In the genomic region with DNA sequence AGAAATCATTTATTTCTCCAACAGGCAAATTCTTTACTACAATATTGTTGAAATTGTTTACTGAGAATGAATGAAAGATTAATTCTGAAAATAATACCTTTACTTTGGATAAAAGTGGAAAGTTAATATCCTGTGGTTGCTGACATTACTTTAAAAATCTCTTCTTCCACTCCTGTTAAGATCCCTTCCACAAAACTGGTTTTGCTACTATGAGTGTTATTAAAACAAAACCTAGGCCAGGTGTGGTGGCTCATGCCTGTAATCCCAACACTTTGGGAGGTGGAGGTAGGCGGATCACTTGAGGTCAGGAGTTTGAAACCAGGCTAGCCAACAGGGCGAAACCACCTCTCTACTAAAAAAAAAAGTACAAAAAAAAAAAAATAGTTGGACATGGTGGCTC, we compare ENCODE assay signal across 17 cellular contexts.
DNase-seq lines count a peak whose midpoint lies in the region; ATAC-seq and TF ChIP-seq lines count a peak whose summit lies in the region.
"Had no signal": no experiment of that assay in that cellular context is flagged by ENCODE, and none has a peak within 500 bp of the region (broad histone marks: within the 10 kb centered on the region; RNA-seq: fewer than 3 reads in every experiment).

No MANE protein-coding gene starts in this region.

- H3K27me3 ChIP-seq in left lung: no peaks in the 10 kb centered on the region

- peak; percentile 10 for ATAC-seq in left lung
- ATAC-seq: CD8-positive, alpha-beta T cell had no signal

- peak; percentile 50 for DNase-seq in DMS79 treated with DMSO at 0.1 percent for 48 hours (lab: John Stamatoyannopoulos, UW)
- no peak for DNase-seq in DMS79 (lab: John Stamatoyannopoulos, UW)
- peak; percentile 36 for DNase-seq in DMS53 (lab: John Stamatoyannopoulos, UW)
- peak; percentile 53 for DNase-seq in epithelial cell of esophagus (ENCODE audit: low read depth)
- no peak for DNase-seq in left lung
- no peak for DNase-seq in NCI-H526 (lab: John Stamatoyannopoulos, UW)
- DNase-seq in GM20000 (ENCODE audit: low spot score): no peak
- no peak for DNase-seq in iPS-NIHi11 (ENCODE audit: low spot score)
- DNase-seq: Caco-2; CD8-positive, alpha-beta T cell; Karpas-422; NCI-H1417 treated with DMSO at 0.1 percent for 48 hours; NCI-H187; NCI-H526 treated with DMSO at 0.1 percent for 48 hours had no signal

- H3K36me3 ChIP-seq in left lung: no peaks in the 10 kb centered on the region

- no peaks in the 10 kb centered on the region for H3K4me1 ChIP-seq in left lung

- TF ChIP-seq CTCF in epithelial cell of esophagus (IDR thresholded peaks at IDR 0.05; ENCODE audit: insufficient read depth, low read depth, low read length, missing control alignments): no peak
- TF ChIP-seq CTCF in left lung (IDR thresholded peaks at IDR 0.05): no peak
- TF ChIP-seq CTCF in GM20000 (IDR thresholded peaks at IDR 0.05; ENCODE audit: extremely low read depth, missing control alignments): no peak

- intact Hi-C loops in left lung (cut with DNase I): no loop called here

- H3K9me3 ChIP-seq in left lung: no peaks in the 10 kb centered on the region
- H3K9me3 ChIP-seq: Caco-2 had no signal

- no peak overlapping the region for H3K4me3 ChIP-seq in epithelial cell of esophagus (ENCODE audit: low read length)
- no peak overlapping the region for H3K4me3 ChIP-seq in left lung

- no peak overlapping the region for H3K27ac ChIP-seq in left lung
- H3K27ac ChIP-seq: 22Rv1, C4-2B, RWPE1 had no signal

Comparison
In these comparisons a context has a peak if more than half of its experiments do, and no peak if none do; other contexts are left out.
1. DNase-seq: peak in DMS79 treated with DMSO at 0.1 percent for 48 hours (single experiment), DMS53 (single experiment) and epithelial cell of esophagus (single experiment); none in DMS79 (single experiment), left lung (0 of 2), NCI-H526 (0 of 2), GM20000 (single experiment) and iPS-NIHi11 (single experiment).